In the genomic region with DNA sequence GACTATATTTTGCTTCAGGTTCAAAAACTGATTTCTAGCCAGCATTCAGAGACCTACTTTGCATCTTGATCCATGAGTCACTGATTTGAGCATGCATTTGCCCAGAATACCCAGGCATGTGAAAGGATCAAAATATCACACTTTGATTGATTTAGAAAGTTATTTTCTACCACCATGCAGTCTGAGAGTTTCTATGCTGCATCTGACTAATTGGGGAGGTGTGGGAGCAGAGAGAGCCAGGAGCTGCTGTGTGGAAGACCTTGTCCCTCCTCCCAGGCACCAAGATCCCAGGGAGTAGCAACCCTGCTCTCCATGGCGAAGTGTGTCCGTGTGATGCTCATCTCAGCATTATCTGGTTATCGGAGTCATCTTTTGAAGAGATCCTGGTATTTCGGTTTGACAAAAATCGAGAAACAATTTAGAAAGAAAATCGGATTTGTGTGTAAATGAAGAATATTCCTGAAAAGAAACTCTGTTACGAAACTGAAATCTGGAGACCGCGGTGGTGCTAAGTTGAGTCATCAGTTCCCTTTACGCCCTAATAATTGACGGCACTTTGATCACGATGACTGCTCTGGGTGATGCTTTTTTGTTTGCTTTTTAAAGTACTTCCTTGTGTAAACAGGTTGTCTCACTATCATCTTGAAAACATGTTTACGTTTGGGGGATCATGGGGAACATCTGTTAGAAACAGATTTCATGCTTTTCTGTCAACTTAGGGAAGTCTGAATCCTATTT, we compare ENCODE assay signal across 2 cellular contexts.
TF ChIP-seq lines count a peak whose summit lies in the region.

No MANE protein-coding gene starts in this region.

TF ChIP-seq in PFSK-1, 5 proteins besides CTCF, POLR2A, EP300 and RAD21 (continued from another document):
- TF ChIP-seq SIN3A (IDR thresholded peaks at IDR 0.05; ENCODE audit: borderline replicate concordance, insufficient read depth, low read length) = peak; percentile 11; the same call in 1 of the 2 replicates

TF ChIP-seq in GM23338, 12 proteins besides CTCF, POLR2A, EP300 and RAD21 (continued from another document):
- TF ChIP-seq, protein P1, sequence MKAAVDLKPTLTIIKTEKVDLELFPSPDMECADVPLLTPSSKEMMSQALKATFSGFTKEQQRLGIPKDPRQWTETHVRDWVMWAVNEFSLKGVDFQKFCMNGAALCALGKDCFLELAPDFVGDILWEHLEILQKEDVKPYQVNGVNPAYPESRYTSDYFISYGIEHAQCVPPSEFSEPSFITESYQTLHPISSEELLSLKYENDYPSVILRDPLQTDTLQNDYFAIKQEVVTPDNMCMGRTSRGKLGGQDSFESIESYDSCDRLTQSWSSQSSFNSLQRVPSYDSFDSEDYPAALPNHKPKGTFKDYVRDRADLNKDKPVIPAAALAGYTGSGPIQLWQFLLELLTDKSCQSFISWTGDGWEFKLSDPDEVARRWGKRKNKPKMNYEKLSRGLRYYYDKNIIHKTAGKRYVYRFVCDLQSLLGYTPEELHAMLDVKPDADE (IDR thresholded peaks at IDR 0.05) = no peak
- TF ChIP-seq CREB1 (CRISPR knock-in tag; IDR thresholded peaks at IDR 0.05; ENCODE audit: low read depth) (no peak), JUNB (IDR thresholded peaks at IDR 0.05; ENCODE audit: unreplicated experiment) (no peak), POLR2AphosphoS5 (IDR thresholded peaks at IDR 0.05; ENCODE audit: low read depth) (no peak), STAT1 (IDR thresholded peaks at IDR 0.05; ENCODE audit: unreplicated experiment) (no peak), ZNF114 (CRISPR knock-in tag; IDR thresholded peaks at IDR 0.05) (no peak), EZH2phosphoT487 (IDR thresholded peaks at IDR 0.05; ENCODE audit: unreplicated experiment) (no peak)
- TF ChIP-seq, protein P2, sequence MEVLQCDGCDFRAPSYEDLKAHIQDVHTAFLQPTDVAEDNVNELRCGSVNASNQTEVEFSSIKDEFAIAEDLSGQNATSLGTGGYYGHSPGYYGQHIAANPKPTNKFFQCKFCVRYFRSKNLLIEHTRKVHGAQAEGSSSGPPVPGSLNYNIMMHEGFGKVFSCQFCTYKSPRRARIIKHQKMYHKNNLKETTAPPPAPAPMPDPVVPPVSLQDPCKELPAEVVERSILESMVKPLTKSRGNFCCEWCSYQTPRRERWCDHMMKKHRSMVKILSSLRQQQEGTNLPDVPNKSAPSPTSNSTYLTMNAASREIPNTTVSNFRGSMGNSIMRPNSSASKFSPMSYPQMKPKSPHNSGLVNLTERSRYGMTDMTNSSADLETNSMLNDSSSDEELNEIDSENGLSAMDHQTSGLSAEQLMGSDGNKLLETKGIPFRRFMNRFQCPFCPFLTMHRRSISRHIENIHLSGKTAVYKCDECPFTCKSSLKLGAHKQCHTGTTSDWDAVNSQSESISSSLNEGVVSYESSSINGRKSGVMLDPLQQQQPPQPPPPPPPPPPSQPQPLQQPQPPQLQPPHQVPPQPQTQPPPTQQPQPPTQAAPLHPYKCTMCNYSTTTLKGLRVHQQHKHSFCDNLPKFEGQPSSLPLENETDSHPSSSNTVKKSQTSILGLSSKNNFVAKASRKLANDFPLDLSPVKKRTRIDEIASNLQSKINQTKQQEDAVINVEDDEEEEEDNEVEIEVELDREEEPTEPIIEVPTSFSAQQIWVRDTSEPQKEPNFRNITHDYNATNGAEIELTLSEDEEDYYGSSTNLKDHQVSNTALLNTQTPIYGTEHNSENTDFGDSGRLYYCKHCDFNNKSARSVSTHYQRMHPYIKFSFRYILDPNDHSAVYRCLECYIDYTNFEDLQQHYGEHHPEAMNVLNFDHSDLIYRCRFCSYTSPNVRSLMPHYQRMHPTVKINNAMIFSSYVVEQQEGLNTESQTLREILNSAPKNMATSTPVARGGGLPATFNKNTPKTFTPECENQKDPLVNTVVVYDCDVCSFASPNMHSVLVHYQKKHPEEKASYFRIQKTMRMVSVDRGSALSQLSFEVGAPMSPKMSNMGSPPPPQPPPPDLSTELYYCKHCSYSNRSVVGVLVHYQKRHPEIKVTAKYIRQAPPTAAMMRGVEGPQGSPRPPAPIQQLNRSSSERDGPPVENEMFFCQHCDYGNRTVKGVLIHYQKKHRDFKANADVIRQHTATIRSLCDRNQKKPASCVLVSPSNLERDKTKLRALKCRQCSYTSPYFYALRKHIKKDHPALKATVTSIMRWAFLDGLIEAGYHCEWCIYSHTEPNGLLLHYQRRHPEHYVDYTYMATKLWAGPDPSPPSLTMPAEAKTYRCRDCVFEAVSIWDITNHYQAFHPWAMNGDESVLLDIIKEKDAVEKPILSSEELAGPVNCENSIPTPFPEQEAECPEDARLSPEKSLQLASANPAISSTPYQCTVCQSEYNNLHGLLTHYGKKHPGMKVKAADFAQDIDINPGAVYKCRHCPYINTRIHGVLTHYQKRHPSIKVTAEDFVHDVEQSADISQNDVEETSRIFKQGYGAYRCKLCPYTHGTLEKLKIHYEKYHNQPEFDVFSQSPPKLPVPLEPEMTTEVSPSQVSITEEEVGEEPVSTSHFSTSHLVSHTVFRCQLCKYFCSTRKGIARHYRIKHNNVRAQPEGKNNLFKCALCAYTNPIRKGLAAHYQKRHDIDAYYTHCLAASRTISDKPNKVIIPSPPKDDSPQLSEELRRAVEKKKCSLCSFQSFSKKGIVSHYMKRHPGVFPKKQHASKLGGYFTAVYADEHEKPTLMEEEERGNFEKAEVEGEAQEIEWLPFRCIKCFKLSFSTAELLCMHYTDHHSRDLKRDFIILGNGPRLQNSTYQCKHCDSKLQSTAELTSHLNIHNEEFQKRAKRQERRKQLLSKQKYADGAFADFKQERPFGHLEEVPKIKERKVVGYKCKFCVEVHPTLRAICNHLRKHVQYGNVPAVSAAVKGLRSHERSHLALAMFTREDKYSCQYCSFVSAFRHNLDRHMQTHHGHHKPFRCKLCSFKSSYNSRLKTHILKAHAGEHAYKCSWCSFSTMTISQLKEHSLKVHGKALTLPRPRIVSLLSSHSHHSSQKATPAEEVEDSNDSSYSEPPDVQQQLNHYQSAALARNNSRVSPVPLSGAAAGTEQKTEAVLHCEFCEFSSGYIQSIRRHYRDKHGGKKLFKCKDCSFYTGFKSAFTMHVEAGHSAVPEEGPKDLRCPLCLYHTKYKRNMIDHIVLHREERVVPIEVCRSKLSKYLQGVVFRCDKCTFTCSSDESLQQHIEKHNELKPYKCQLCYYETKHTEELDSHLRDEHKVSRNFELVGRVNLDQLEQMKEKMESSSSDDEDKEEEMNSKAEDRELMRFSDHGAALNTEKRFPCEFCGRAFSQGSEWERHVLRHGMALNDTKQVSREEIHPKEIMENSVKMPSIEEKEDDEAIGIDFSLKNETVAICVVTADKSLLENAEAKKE (CRISPR knock-in tag; IDR thresholded peaks at IDR 0.05) = no peak
